Comparison of ENCODE assay signal across 7 cellular contexts in the genomic region with DNA sequence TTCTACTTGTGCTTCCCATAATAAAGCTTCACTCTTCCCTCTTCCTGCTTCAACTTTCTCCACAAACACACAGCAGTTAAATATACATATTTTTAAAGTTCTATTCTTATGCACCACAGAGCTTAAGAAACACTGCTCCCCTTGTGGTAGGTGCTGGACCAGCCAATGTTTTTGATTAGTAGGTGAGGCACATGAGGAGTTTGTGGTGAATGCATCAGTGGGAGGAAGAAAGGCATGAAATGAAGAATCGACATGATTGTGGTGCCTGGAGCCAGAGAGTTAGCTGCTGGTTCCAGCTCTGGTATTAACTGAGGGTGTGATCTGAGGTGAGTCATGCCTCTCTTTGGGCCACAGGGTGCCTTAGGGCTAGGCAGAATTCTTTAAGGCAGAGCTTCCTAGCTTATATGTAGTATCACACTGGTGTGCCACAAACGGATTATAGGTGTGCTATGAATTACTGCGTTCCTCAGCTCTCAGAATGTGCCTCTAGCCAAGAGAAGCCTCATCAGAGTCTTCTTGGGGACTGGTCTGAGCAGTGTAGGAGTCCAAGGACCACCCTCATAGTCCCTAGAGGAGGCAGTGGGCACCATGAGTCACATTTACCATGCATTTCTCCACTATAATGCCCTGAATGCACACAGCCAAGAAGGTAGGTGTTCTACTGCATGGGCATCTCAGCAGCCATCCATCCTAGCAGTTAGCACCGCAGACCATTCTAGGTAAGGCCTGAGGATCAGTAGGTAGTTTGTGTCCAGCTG.
DNase-seq lines count a peak whose midpoint lies in the region; ATAC-seq, FAIRE-seq and TF ChIP-seq lines count a peak whose summit lies in the region.

No MANE protein-coding gene starts in this region.

- H3K36me3 Mint-ChIP-seq in activated CD8-positive, alpha-beta T cell treated with anti-CD3 and anti-CD28 coated beads for 36 hours (ENCODE audit: low read depth), result no peaks in the 10 kb centered on the region
- peaks cover 4% of the 10 kb centered on the region for H3K36me3 Mint-ChIP-seq in stimulated activated memory B cell treated with anti-CD40 and anti-IgM and Interleukin-4, amounts not matched to agents 10 μg/mL and 1 μg/mL and 100 μg/mL, for 72 hours

- H3K27ac Mint-ChIP-seq in activated CD8-positive, alpha-beta T cell treated with anti-CD3 and anti-CD28 coated beads for 36 hours, result peak overlapping the region; percentile 52
- peak overlapping the region; percentile 73 for H3K27ac Mint-ChIP-seq in stimulated activated memory B cell treated with anti-CD40 and anti-IgM and Interleukin-4, amounts not matched to agents 10 μg/mL and 1 μg/mL and 100 μg/mL, for 72 hours

- H3K36me3 ChIP-seq in pancreas, result no peaks in the 10 kb centered on the region

- POLR2A ChIA-PET in activated CD8-positive, alpha-beta T cell treated with anti-CD3 and anti-CD28 coated beads for 36 hours (lab: Charles Lee), result interaction anchor here (0.6 to 2.8 kb wide), 15 partner anchors 9 to 190 kb away, joined by 3 to 11 read pairs (median 3); no protein-coding TSS in a partner anchor

- in situ Hi-C loops in GM13976 (cut with MboI; ENCODE audit: low sequenced_read_pairs, unreplicated experiment), result loop anchor here (10.0 kb wide), 1 partner anchor 62 kb away; no protein-coding TSS in a partner anchor

- H3K4me3 Mint-ChIP-seq in activated CD8-positive, alpha-beta T cell treated with anti-CD3 and anti-CD28 coated beads for 36 hours, result no peak overlapping the region
- no peak overlapping the region for H3K4me3 Mint-ChIP-seq in stimulated activated memory B cell treated with anti-CD40 and anti-IgM and Interleukin-4, amounts not matched to agents 10 μg/mL and 1 μg/mL and 100 μg/mL, for 72 hours

- peaks cover 10% of the 10 kb centered on the region for H3K9me3 Mint-ChIP-seq in activated CD8-positive, alpha-beta T cell treated with anti-CD3 and anti-CD28 coated beads for 36 hours
- peaks cover 5% of the 10 kb centered on the region for H3K9me3 Mint-ChIP-seq in stimulated activated memory B cell treated with anti-CD40 and anti-IgM and Interleukin-4, amounts not matched to agents 10 μg/mL and 1 μg/mL and 100 μg/mL, for 72 hours

- TF ChIP-seq CTCF in GM13976 (IDR thresholded peaks at IDR 0.05; ENCODE audit: borderline replicate concordance, control extremely low read depth, extremely low read depth, insufficient read depth, missing control alignments) (peak; percentile 30), pancreas (IDR thresholded peaks at IDR 0.05) (no peak)
- peak; percentile 81 for TF ChIP-seq CTCF in activated CD8-positive, alpha-beta T cell treated with anti-CD3 and anti-CD28 coated beads for 36 hours (IDR thresholded peaks at IDR 0.05)

- no peaks in the 10 kb centered on the region for H3K27me3 Mint-ChIP-seq in activated CD8-positive, alpha-beta T cell treated with anti-CD3 and anti-CD28 coated beads for 36 hours
- H3K27me3 Mint-ChIP-seq in stimulated activated memory B cell treated with anti-CD40 and anti-IgM and Interleukin-4, amounts not matched to agents 10 μg/mL and 1 μg/mL and 100 μg/mL, for 72 hours, result no peaks in the 10 kb centered on the region

- FAIRE-seq in pancreas (lab: Jason Lieb, UNC), result no peak

- no peak overlapping the region for H3K27ac ChIP-seq in pancreas

- H3K4me3 ChIP-seq in pancreas, result no peak overlapping the region

- DNase-seq in GM13976 (ENCODE audit: low spot score), result peak; percentile 32
- DNase-seq in GOT3 (lab: John Stamatoyannopoulos, UW), result peak; percentile 17
- peak; percentile 53 to 64 for DNase-seq in Kasumi-1 (lab: John Stamatoyannopoulos, UW)
- DNase-seq in activated CD8-positive, alpha-beta T cell treated with anti-CD3 and anti-CD28 coated beads for 36 hours, result peak; percentile 87
- DNase-seq in foreskin melanocyte, result peak; percentile 83
- DNase-seq in pancreas, result no peak

- WGBS in pancreas, 2 donors, result 69 to 78% methylated on average over 4 of the region's 4 CpGs

- peak; percentile 95 for ATAC-seq in activated CD8-positive, alpha-beta T cell treated with anti-CD3 and anti-CD28 coated beads for 36 hours
- ATAC-seq in stimulated activated memory B cell treated with anti-CD40 and anti-IgM and Interleukin-4, amounts not matched to agents 10 μg/mL and 1 μg/mL and 100 μg/mL, for 72 hours, result peak; percentile 90
- ATAC-seq in pancreas, result no peak

- no peaks in the 10 kb centered on the region for H3K9me3 ChIP-seq in pancreas

- CTCF ChIA-PET in activated CD8-positive, alpha-beta T cell treated with anti-CD3 and anti-CD28 coated beads for 36 hours (lab: Charles Lee), result interaction anchor here (0.6 to 4.5 kb wide), 53 partner anchors 9 to 477 kb away, joined by 3 to 72 read pairs (median 5); no protein-coding TSS in a partner anchor

- no peaks in the 10 kb centered on the region for H3K27me3 ChIP-seq in pancreas

- peaks cover 41% of the 10 kb centered on the region for H3K4me1 Mint-ChIP-seq in activated CD8-positive, alpha-beta T cell treated with anti-CD3 and anti-CD28 coated beads for 36 hours (ENCODE audit: low read depth)
- H3K4me1 Mint-ChIP-seq in stimulated activated memory B cell treated with anti-CD40 and anti-IgM and Interleukin-4, amounts not matched to agents 10 μg/mL and 1 μg/mL and 100 μg/mL, for 72 hours, result peaks cover 35% of the 10 kb centered on the region

- intact Hi-C loops in activated CD8-positive, alpha-beta T cell treated with anti-CD3 and anti-CD28 coated beads for 36 hours (cut with micrococcal nuclease), result loop anchor here (1.0 to 5.0 kb wide), 4 partner anchors 34 to 159 kb away; no protein-coding TSS in a partner anchor
- intact Hi-C loops in pancreas (cut with DNase I), result no loop called here

- H3K4me1 ChIP-seq in pancreas, result no peaks in the 10 kb centered on the region

Comparison
In these comparisons a context has a peak if more than half of its experiments do, and no peak if none do; other contexts are left out.
1. DNase-seq: peak in GM13976 (single experiment), GOT3 (single experiment), Kasumi-1 (2 of 2), activated CD8-positive, alpha-beta T cell treated with anti-CD3 and anti-CD28 coated beads for 36 hours (single experiment) and foreskin melanocyte (single experiment); none in pancreas (0 of 6).
2. CTCF ChIP-seq: peak in GM13976 (single experiment) and activated CD8-positive, alpha-beta T cell treated with anti-CD3 and anti-CD28 coated beads for 36 hours (single experiment); none in pancreas (0 of 4).
3. ATAC-seq: peak in activated CD8-positive, alpha-beta T cell treated with anti-CD3 and anti-CD28 coated beads for 36 hours (single experiment) and stimulated activated memory B cell treated with anti-CD40 and anti-IgM and Interleukin-4, amounts not matched to agents 10 μg/mL and 1 μg/mL and 100 μg/mL, for 72 hours (single experiment); none in pancreas (0 of 4).